In the genomic region with DNA sequence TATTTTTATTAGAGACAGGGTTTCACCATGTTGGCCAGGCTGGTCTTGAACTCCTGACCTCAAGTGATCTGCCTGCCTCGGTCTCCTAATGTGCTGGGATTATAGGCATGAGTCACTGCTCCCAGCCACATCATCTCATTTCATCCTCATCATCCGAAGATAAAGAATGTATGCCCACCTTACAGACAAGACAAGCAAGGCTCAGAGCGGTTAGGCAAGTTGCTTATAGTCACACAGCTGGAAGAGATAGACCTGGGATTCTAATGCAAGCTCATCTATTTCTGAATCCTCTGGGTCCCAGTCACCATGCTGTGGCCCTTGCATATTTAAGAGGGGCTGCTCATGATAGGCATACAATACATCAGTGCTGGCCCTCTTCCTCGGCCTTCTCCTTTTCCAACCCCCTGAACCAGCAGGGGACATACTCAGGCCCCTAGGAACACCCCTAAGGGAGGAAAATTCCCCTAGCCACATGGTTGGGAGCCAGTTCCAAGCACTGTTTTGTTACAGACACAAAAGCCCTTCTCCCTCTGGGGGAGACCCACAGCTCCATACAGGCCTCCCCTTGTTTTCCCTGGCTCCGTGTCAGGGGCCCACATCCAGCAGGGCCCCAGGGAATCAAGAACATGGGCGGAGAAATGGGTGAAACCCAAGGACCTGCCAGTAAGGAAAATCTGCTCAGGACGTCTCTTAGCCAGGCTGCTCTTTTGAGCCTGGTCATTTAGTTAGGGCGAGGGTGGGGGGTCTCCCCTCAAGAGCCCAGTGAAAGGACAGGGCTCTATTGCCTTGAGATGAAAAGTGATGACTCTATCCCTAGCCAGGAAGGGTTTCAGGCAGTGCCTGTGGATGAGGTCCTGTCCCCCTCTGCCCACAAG, we compare ENCODE assay signal across 10 cellular contexts. TPM values are rescaled to one million over a fixed set of nuclear protein-coding genes. Genes with fewer than 3 reads are reported as not detected.
DNase-seq lines count a peak whose midpoint lies in the region; TF ChIP-seq lines count a peak whose summit lies in the region.
"Had no signal": no experiment of that assay in that cellular context is flagged by ENCODE, and none has a peak within 500 bp of the region (broad histone marks: within the 10 kb centered on the region; RNA-seq: fewer than 3 reads in every experiment).

No MANE protein-coding gene starts in this region.

- TF ChIP-seq POLR2A in transverse colon (IDR thresholded peaks at IDR 0.05), result no peak

- no peak for DNase-seq in adipocyte (ENCODE audit: low read depth)
- DNase-seq in fibroblast of the aortic adventitia (ENCODE audit: low read depth), result peak; percentile 24
- no peak for DNase-seq in transverse colon
- DNase-seq in GM20000 (ENCODE audit: low spot score), result no peak
- DNase-seq in NCI-H446 (lab: John Stamatoyannopoulos, UW), result no peak
- no peak for DNase-seq in DMS79 (lab: John Stamatoyannopoulos, UW)
- DNase-seq in stimulated activated CD4-positive, alpha-beta T cell treated with anti-CD3 and anti-CD28 coated beads, Interleukin-2, amount 100 ng/mL, for 24 hours, result no peak
- DNase-seq: activated CD8-positive, alpha-beta T cell treated with anti-CD3 and anti-CD28 coated beads, Interleukin-2, amount 10 ng/mL, durations not matched to agents 7 days and 5 days; PC-9 had no signal

- H3K27me3 ChIP-seq in adipocyte (replicated peaks; ENCODE audit: control insufficient read depth, insufficient read depth, low read length) (no peaks in the 10 kb centered on the region), muscle layer of duodenum (ENCODE audit: low read depth, low read length) (no peaks in the 10 kb centered on the region), transverse colon (no peaks in the 10 kb centered on the region)

- 62 to 68% methylated on average over 4 to 8 of the region's 8 CpGs for WGBS in transverse colon (ENCODE audit: low coverage in 1 of 2), 2 donors

- H3K4me1 ChIP-seq in adipocyte (ENCODE audit: control insufficient read depth, insufficient read depth, low read length) (peaks cover 46% of the 10 kb centered on the region), muscle layer of duodenum (ENCODE audit: control insufficient read depth in 1 of 2, insufficient read depth in 2 of 2, low read length in 2 of 2) (peaks cover 39 to 71% of the 10 kb centered on the region in 2 donors), transverse colon (peaks cover 22 to 84% (median 52%) of the 10 kb centered on the region in 4 donors)

- TF ChIP-seq CTCF in fibroblast of the aortic adventitia (IDR thresholded peaks at IDR 0.05; ENCODE audit: insufficient read depth, low read length) (no peak), transverse colon (IDR thresholded peaks at IDR 0.05) (no peak), GM20000 (IDR thresholded peaks at IDR 0.05; ENCODE audit: extremely low read depth, missing control alignments) (no peak)

- intact Hi-C loops in transverse colon (cut with DNase I; ENCODE audit: low total_unique reads), result no loop called here

- H3K36me3 ChIP-seq in adipocyte (ENCODE audit: control insufficient read depth, insufficient read depth, low read length, severe bottlenecking) (peaks cover 2% of the 10 kb centered on the region), muscle layer of duodenum (ENCODE audit: control insufficient read depth in 1 of 2, insufficient read depth in 2 of 2, low read length in 2 of 2) (peaks cover 20 to 26% of the 10 kb centered on the region in 2 donors), transverse colon (peaks cover 0 to 6% (median 3%) of the 10 kb centered on the region in 4 donors)

- H3K9ac ChIP-seq in adipocyte (ENCODE audit: low read length), result peak overlapping the region; percentile 33

- peak overlapping the region; percentile 87 for H3K27ac ChIP-seq in muscle layer of duodenum (ENCODE audit: low read length)
- H3K27ac ChIP-seq in transverse colon, result peak overlapping the region; percentile 93 to 97 (median 96)
- H3K27ac ChIP-seq: PC-9 had no signal

- H3K9me3 ChIP-seq in adipocyte (ENCODE audit: control insufficient read depth, low read length) (no peaks in the 10 kb centered on the region), muscle layer of duodenum (ENCODE audit: control insufficient read depth in 1 of 2, low read length in 2 of 2) (no peaks in the 10 kb centered on the region), transverse colon (no peaks in the 10 kb centered on the region)

- in situ Hi-C loops in transverse colon (cut with MboI; ENCODE audit: low pct_ligation_motif_present in 1 of 4, low pct_unique_long_range_greater_than_20kb in 1 of 4, low sequenced_read_pairs in 3 of 4), result no loop called here

- no peak overlapping the region for H3K4me3 ChIP-seq in adipocyte (ENCODE audit: low read length)
- no peak overlapping the region for H3K4me3 ChIP-seq in fibroblast of the aortic adventitia (ENCODE audit: low read depth, low read length)
- peak overlapping the region; percentile 1 to 51 for H3K4me3 ChIP-seq in muscle layer of duodenum (ENCODE audit: low read depth in 1 of 2, low read length in 2 of 2)
- H3K4me3 ChIP-seq in transverse colon, result no peak overlapping the region
- H3K4me3 ChIP-seq: PC-9 had no signal

- no peak for TF ChIP-seq EP300 in transverse colon (IDR thresholded peaks at IDR 0.05; ENCODE audit: low read depth)

RNA-seq across cellular contexts. Expression of a gene that starts 6.9 kb away (rescaled TPM):
- total RNA-seq in fibroblast of the aortic adventitia (ENCODE audit: low replicate concordance), result 86.9 and 120 TPM in 2 replicates
- total RNA-seq in transverse colon, result 1,000 to 10,000 TPM in 2 of 4 donors, 100 to 1,000 TPM in 2; 697 to 1,474 (median 915) TPM

RNA-seq across cellular contexts. Expression of a gene that starts 31.0 kb away (rescaled TPM):
- total RNA-seq in fibroblast of the aortic adventitia (ENCODE audit: low replicate concordance) (68.6 and 164 TPM in 2 replicates), transverse colon (10 to 100 TPM; 19.4 to 47.6 (median 31.5) TPM)

RNA-seq across cellular contexts. Expression of a gene that starts 38.9 kb away (rescaled TPM):
- 29.8 and 136 TPM in 2 replicates for total RNA-seq in fibroblast of the aortic adventitia (ENCODE audit: low replicate concordance)
- total RNA-seq in transverse colon, result 10 to 100 TPM; 13.0 to 40.6 (median 16.9) TPM

Comparison
In these comparisons a context has a peak if more than half of its experiments do, and no peak if none do; other contexts are left out.
1. H3K4me3 ChIP-seq: peak in muscle layer of duodenum (2 of 2); none in adipocyte (single experiment), fibroblast of the aortic adventitia (single experiment) and transverse colon (0 of 4).